8 cellular contexts compared by ENCODE assay signal in genomic region chr10:21173433-21173963, GRCh38.
DNase-seq lines count a peak whose midpoint lies in the region; ATAC-seq, FAIRE-seq and TF ChIP-seq lines count a peak whose summit lies in the region.

No MANE protein-coding gene starts in this region.

- H3K36me3 ChIP-seq in BJ (ENCODE audit: control insufficient read depth, insufficient read depth, low read length) (no peaks in the 10 kb centered on the region), endothelial cell of umbilical vein (ENCODE audit: control insufficient read depth in 2 of 2, extremely low read depth in 1 of 2, insufficient read depth in 2 of 2, low read length in 2 of 2) (no peaks in the 10 kb centered on the region)

- no peak for FAIRE-seq in endothelial cell of umbilical vein (lab: Jason Lieb, UNC)

- no peaks in the 10 kb centered on the region for H3K9me1 ChIP-seq in endothelial cell of umbilical vein (replicated peaks; ENCODE audit: control insufficient read depth, extremely low read depth, insufficient read depth, low read length)

- POLR2A ChIA-PET in BJ (lab: Charles Lee) (no interaction called here), endothelial cell of umbilical vein (lab: Charles Lee) (no interaction called here)

- CTCF ChIA-PET in BJ (lab: Yijun Ruan, JAX) (interaction anchor here (1.2 kb wide), 1 partner anchor 11 kb away, joined by 4 read pairs; no protein-coding TSS in a partner anchor), endothelial cell of umbilical vein (lab: Charles Lee) (interaction anchor here (0.6 to 1.9 kb wide), 3 partner anchors 23 to 187 kb away, joined by 3 to 6 read pairs (median 3); no protein-coding TSS in a partner anchor)

- no peaks in the 10 kb centered on the region for H3K9me3 ChIP-seq in endothelial cell of umbilical vein (replicated peaks; ENCODE audit: control insufficient read depth, insufficient read depth, low read length)

- H3K4me1 ChIP-seq in endothelial cell of umbilical vein (ENCODE audit: control insufficient read depth, extremely low read depth, insufficient read depth, low read length), result peaks cover 6% of the 10 kb centered on the region

- H3K79me2 ChIP-seq in endothelial cell of umbilical vein (ENCODE audit: control insufficient read depth, insufficient read depth, low read length), result no peaks in the 10 kb centered on the region

- no peak for TF ChIP-seq POLR2A in endothelial cell of umbilical vein (IDR thresholded peaks at IDR 0.05; ENCODE audit: low read depth, low read length)
- TF ChIP-seq POLR2A in GM18505 (IDR thresholded peaks at IDR 0.05; ENCODE audit: borderline replicate concordance, extremely low read depth, insufficient read depth, insufficient read length), result no peak

- no peaks in the 10 kb centered on the region for H4K20me1 ChIP-seq in endothelial cell of umbilical vein (replicated peaks; ENCODE audit: control insufficient read depth, extremely low read depth, insufficient read depth, low read length)

- ATAC-seq in GM18505 (IDR thresholded peaks at IDR 0.05; ENCODE audit: unreplicated experiment), result no peak

- dilution Hi-C loops in endothelial cell of umbilical vein (cut with MboI; ENCODE audit: extremely low pct_ligation_motif_present, low sequenced_read_pairs), result no loop called here

- H3K27me3 ChIP-seq in BJ (ENCODE audit: control insufficient read depth, insufficient read depth, low read length), result peaks cover 21% of the 10 kb centered on the region
- H3K27me3 ChIP-seq in endothelial cell of umbilical vein (ENCODE audit: control insufficient read depth in 2 of 2, insufficient read depth in 2 of 2, low read length in 2 of 2), result peaks cover 20 to 48% of the 10 kb centered on the region in 2 experiments

- H3K4me3 ChIP-seq in BJ (ENCODE audit: low read depth, low read length) (peak overlapping the region; percentile 7; the same call in 1 of the 2 replicates), endothelial cell of umbilical vein (replicated peaks in 1 of 3; ENCODE audit: insufficient read depth in 1 of 3, low read depth in 1 of 3, low read length in 3 of 3) (peak overlapping the region; percentile 5 to 29 (median 19))

- no TSS peak for BruUV-seq in endothelial cell of umbilical vein (replicated peaks; lab: Mats Ljungman, UMichigan)

- no peak overlapping the region for H3K9ac ChIP-seq in endothelial cell of umbilical vein (replicated peaks; ENCODE audit: extremely low read depth, insufficient read depth, low read length)

- TF ChIP-seq CTCF in BJ (IDR thresholded peaks at IDR 0.05; ENCODE audit: insufficient read depth, low read depth, low read length), result no peak
- TF ChIP-seq CTCF in endothelial cell of umbilical vein (IDR thresholded peaks at IDR 0.05; ENCODE audit: extremely low read depth in 1 of 2, insufficient read depth in 1 of 2, low read depth in 1 of 2, low read length in 2 of 2), result no peak

- no peak overlapping the region for H2AFZ ChIP-seq in endothelial cell of umbilical vein (ENCODE audit: low read depth, low read length)

- no peak overlapping the region for H3K27ac ChIP-seq in endothelial cell of umbilical vein (ENCODE audit: insufficient read depth, low read depth, low read length)

- DNase-seq in BJ (ENCODE audit: low read depth) (no peak), NCI-H2171 (lab: John Stamatoyannopoulos, UW) (peak; percentile 10), endothelial cell of umbilical vein (ENCODE audit: low read depth, low spot score) (no peak), nucleus accumbens (lab: John Stamatoyannopoulos, UW) (peak in 29 of 56 donors; percentile 4 to 70 (median 53)), NCI-H2081 treated with DMSO at 0.1 percent for 48 hours (lab: John Stamatoyannopoulos, UW) (no peak), HUDEP-2 (lab: John Stamatoyannopoulos, UW; ENCODE audit: unreplicated experiment in 76 of 76) (no peak), NCI-H226 (no peak)

- intact Hi-C loops in endothelial cell of umbilical vein (cut with micrococcal nuclease), result loop anchor here (5.0 kb wide), 1 partner anchor 84 kb away; no protein-coding TSS in a partner anchor

- H3K4me2 ChIP-seq in endothelial cell of umbilical vein (ENCODE audit: insufficient read depth, low read length), result peak overlapping the region; percentile 24

TF ChIP-seq in endothelial cell of umbilical vein, 7 proteins besides CTCF, POLR2A, EP300 and RAD21:
- TF ChIP-seq, protein P1, sequence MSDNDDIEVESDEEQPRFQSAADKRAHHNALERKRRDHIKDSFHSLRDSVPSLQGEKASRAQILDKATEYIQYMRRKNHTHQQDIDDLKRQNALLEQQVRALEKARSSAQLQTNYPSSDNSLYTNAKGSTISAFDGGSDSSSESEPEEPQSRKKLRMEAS (IDR thresholded peaks at IDR 0.05; ENCODE audit: insufficient read depth, insufficient read length), result no peak
- TF ChIP-seq EZH2 (IDR thresholded peaks at IDR 0.05; ENCODE audit: borderline replicate concordance, low read depth, low read length, severe bottlenecking), result peak; percentile 89

Comparison
In these comparisons a context has a peak if more than half of its experiments do, and no peak if none do; other contexts are left out.
1. DNase-seq: peak in NCI-H2171 (single experiment) and nucleus accumbens (29 of 56); none in BJ (single experiment), endothelial cell of umbilical vein (single experiment), NCI-H2081 treated with DMSO at 0.1 percent for 48 hours (single experiment), HUDEP-2 (0 of 76) and NCI-H226 (single experiment).